ENCODE assay signal across 1 cellular context in genomic region chr19:17300992-17301585, GRCh38.
TF ChIP-seq lines count a peak whose summit lies in the region.

No MANE protein-coding gene starts in this region.

TF ChIP-seq in HepG2, 621 proteins besides CTCF, POLR2A, EP300 and RAD21:
- TF ChIP-seq KAT7 (CRISPR knock-in tag; IDR thresholded peaks at IDR 0.05; ENCODE audit: borderline replicate concordance) = no peak
- peak; percentile 29 for TF ChIP-seq AGO2 (optimal IDR thresholded peaks at IDR 0.05; ENCODE audit: low read depth, low read length)
